Comparison of ENCODE assay signal across 8 cellular contexts in the genomic region with DNA sequence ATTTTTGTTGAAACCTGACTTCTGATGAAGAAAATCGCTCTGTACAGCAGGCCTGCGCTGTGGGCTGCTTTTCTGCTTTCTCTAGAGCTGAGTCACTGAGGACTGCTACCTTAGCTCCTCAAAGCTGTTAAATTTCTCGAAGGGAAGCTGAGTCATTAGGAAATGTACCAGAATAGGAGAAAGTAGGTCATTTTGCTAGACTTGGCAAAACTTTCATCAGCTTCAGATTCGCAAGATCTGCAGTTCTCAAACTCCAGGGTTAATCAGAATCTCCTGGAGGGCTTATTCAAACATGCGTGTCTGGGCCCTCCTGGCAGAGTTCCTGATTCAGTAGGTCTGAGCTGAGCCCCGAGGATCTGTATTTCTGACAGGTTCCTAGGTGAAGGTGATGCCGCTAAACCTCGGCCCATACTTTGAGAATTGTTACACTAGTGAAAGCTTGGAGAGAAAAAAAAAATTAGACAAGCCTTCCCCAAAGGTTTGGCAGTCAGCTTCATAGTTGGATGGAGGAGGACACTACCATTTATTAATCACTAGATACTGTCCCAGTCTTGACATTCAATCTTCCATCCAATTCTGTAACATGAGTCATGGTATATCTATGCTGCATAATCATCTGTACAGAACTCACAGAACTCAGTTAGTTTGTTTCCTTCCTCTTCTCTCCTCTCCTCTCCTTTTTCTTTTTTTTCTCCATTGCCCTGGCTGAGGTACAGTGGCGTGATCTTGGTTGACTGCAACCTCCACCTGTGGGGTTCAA.
DNase-seq lines count a peak whose midpoint lies in the region; ATAC-seq and TF ChIP-seq lines count a peak whose summit lies in the region.

No MANE protein-coding gene starts in this region.

- no peaks in the 10 kb centered on the region for H3K27me3 Mint-ChIP-seq in T-helper 17 cell

- 69 to 71% methylated on average over 9 of the region's 9 CpGs for WGBS in sigmoid colon, 2 donors

- no peak for TF ChIP-seq POLR2A in sigmoid colon (IDR thresholded peaks at IDR 0.05)

- no peak for TF ChIP-seq CTCF in fibroblast of villous mesenchyme (IDR thresholded peaks at IDR 0.05; ENCODE audit: insufficient read depth, low read depth, low read length)
- TF ChIP-seq CTCF in sigmoid colon (IDR thresholded peaks at IDR 0.05) = no peak

- peak overlapping the region; percentile 53 for H3K27ac Mint-ChIP-seq in T-helper 17 cell

- peak overlapping the region; percentile 33 for H3K4me3 Mint-ChIP-seq in T-helper 17 cell

- no peaks in the 10 kb centered on the region for H3K36me3 ChIP-seq in sigmoid colon

- peaks cover 8% of the 10 kb centered on the region for H3K4me1 Mint-ChIP-seq in T-helper 17 cell

- intact Hi-C loops in sigmoid colon (cut with DNase I) = no loop called here

- H3K9me3 ChIP-seq in T-helper 17 cell (ENCODE audit: control insufficient read depth, low read length, poor library complexity, severe bottlenecking) (no peaks in the 10 kb centered on the region), sigmoid colon (no peaks in the 10 kb centered on the region)

- peak overlapping the region; percentile 46 to 74 (median 58) for H3K27ac ChIP-seq in sigmoid colon

- no peaks in the 10 kb centered on the region for H3K36me3 Mint-ChIP-seq in T-helper 17 cell (ENCODE audit: low read depth)

- H3K4me1 ChIP-seq in sigmoid colon = peaks cover 0 to 25% (median 23%) of the 10 kb centered on the region in 4 donors

- DNase-seq in GM04503 (ENCODE audit: low read depth) (peak; percentile 91), T-helper 17 cell (no peak), fibroblast of villous mesenchyme (ENCODE audit: low read depth) (peak; percentile 96), sigmoid colon (peak; percentile 81), NCI-H2107 (lab: John Stamatoyannopoulos, UW) (no peak), foreskin melanocyte (no peak)

- ATAC-seq in T-helper 17 cell (peak; percentile 85), HG02623 (IDR thresholded peaks at IDR 0.05; ENCODE audit: unreplicated experiment) (no peak), HG03432 (IDR thresholded peaks at IDR 0.05; ENCODE audit: unreplicated experiment) (no peak)

- H3K4me3 ChIP-seq in fibroblast of villous mesenchyme (ENCODE audit: low read depth, low read length) = peak overlapping the region; percentile 24
- no peak overlapping the region for H3K4me3 ChIP-seq in sigmoid colon

- no peak for TF ChIP-seq EP300 in sigmoid colon (IDR thresholded peaks at IDR 0.05)

- no peaks in the 10 kb centered on the region for H3K27me3 ChIP-seq in sigmoid colon

Comparison
In these comparisons a context has a peak if more than half of its experiments do, and no peak if none do; other contexts are left out.
1. DNase-seq: peak in GM04503 (single experiment), fibroblast of villous mesenchyme (single experiment) and sigmoid colon (single experiment); none in T-helper 17 cell (0 of 3), NCI-H2107 (single experiment) and foreskin melanocyte (single experiment).